Comparison of ENCODE assay signal across 28 cellular contexts in the genomic region with DNA sequence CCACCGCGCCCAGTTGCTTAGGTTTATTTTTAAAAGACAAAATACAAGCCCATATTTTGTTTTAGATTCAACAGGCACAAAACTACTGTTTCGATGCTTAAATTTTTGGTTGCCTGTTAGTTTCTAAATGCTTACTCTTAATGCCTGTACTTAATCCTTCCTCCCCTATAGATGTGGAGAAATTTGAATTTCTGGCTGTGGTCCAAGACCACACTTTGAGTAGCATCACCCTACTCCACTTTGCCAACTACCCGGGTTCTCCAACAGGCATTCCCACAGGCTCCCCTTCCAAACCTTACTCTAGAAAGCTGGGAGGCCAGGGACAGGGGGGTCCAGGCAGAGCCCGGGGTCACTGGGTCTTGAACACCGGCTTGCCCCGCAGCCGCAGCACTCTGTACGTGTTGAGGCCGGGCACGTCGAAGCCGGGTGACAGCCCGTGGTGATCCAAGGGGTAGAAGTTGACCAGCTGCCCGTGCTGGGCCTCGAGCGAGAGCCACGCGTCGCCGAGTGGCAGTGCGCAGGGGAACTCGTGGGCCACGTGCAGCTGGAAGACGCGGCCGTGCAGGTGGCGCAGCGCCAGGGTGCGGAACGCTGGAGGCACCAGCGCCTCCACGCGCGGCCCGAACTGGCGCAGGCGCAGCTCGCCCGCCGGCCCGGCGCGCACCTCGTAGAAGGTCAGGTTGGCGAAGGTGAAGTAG. TPM values are rescaled to one million over a fixed set of nuclear protein-coding genes. Genes with fewer than 3 reads are reported as not detected.
DNase-seq lines count a peak whose midpoint lies in the region; ATAC-seq and TF ChIP-seq lines count a peak whose summit lies in the region.
"Had no signal": no experiment of that assay in that cellular context is flagged by ENCODE, and none has a peak within 500 bp of the region (broad histone marks: within the 10 kb centered on the region; RNA-seq: fewer than 3 reads in every experiment).

No MANE protein-coding gene starts in this region.

- no peaks in the 10 kb centered on the region for H3K9me3 ChIP-seq in testis
- H3K9me3 ChIP-seq: prostate gland, tibial artery had no signal

- peak overlapping the region; percentile 42 to 48 for H3K4me3 ChIP-seq in testis
- H3K4me3 ChIP-seq: prostate gland, tibial artery had no signal

- no peaks in the 10 kb centered on the region for H3K4me1 ChIP-seq in testis
- H3K4me1 ChIP-seq: heart right ventricle, prostate gland had no signal

- ATAC-seq in Right ventricle myocardium inferior, result no peak
- no peak for ATAC-seq in HG03196 (IDR thresholded peaks at IDR 0.05; ENCODE audit: unreplicated experiment)
- ATAC-seq: activated CD4-positive, CD25-positive, alpha-beta regulatory T cell treated with anti-CD3 and anti-CD28 coated beads, Interleukin-2, amount 50 U/mL, for 24 hours; activated T-cell treated with anti-CD3 and anti-CD28 coated beads, Interleukin-2, amount 50 U/mL, for 4 hours; CD8-positive, alpha-beta T cell had no signal

- no peak overlapping the region for H3K27ac ChIP-seq in testis
- H3K27ac ChIP-seq: heart right ventricle, prostate gland, tibial artery had no signal

- H3K36me3 ChIP-seq in testis (ENCODE audit: low read depth, missing control alignments), result no peaks in the 10 kb centered on the region
- H3K36me3 ChIP-seq: heart right ventricle, prostate gland, tibial artery had no signal

- no peak for TF ChIP-seq POLR2A in testis (IDR thresholded peaks at IDR 0.05)

- no peaks in the 10 kb centered on the region for H3K27me3 ChIP-seq in testis

- no peak for TF ChIP-seq CTCF in testis (IDR thresholded peaks at IDR 0.05)

- intact Hi-C loops in cardiac septum (cut with DNase I), result no loop called here
- intact Hi-C loops in Right ventricle myocardium inferior (cut with DNase I), result no loop called here
- intact Hi-C loops in testis (cut with DNase I; ENCODE audit: low total_unique reads), result no loop called here

- 30 to 54% methylated on average over 5 to 33 of the region's 46 CpGs for WGBS in testis, 2 donors

- DNase-seq in cardiac septum (ENCODE audit: low spot score) (peak; percentile 60), Right ventricle myocardium inferior (ENCODE audit: missing footprints) (no peak), NCI-H1930 (lab: John Stamatoyannopoulos, UW) (peak; percentile 19 to 25), iPS-NIHi11 (ENCODE audit: low spot score) (peak; percentile 61), testis (peak; percentile 44), epidermal melanocyte (ENCODE audit: insufficient read length, low spot score) (no peak)
- no peak for DNase-seq in effector CD4-positive, alpha-beta T cell
- DNase-seq: activated naive CD4-positive, alpha-beta T cell; activated T-cell treated with anti-CD3 and anti-CD28 coated beads, Interleukin-2, amount 50 U/mL, for 4 hours; amniotic stem cell; CD8-positive, alpha-beta T cell; central memory CD4-positive, alpha-beta T cell; heart right ventricle; KBM-7; NCI-H1694; NCI-H226; NCI-H748 treated with DMSO at 0.1 percent for 48 hours; small intestine; stimulated activated CD4-positive, alpha-beta T cell treated with anti-CD3 and anti-CD28 coated beads, Interleukin-2, amount 100 ng/mL, for 48 hours; stimulated activated naive CD4-positive, alpha-beta T cell treated with Interleukin-2 at 50 U/mL for 16 hours; SW 1271; tibial artery had no signal

RNA-seq across cellular contexts. Expression of gene LACTBL1, which starts 19.8 kb away (rescaled TPM):
- total RNA-seq in cardiac septum (not detected), Right ventricle myocardium inferior (not detected), testis (1 to 10 TPM in 1 of 2 donors, under 1 TPM in 1; 0.50 to 1.6 TPM)
- not detected for polyA plus RNA-seq in testis (ENCODE audit: insufficient read depth, low read depth, low replicate concordance)
- total RNA-seq: activated T-cell treated with anti-CD3 and anti-CD28 coated beads, Interleukin-2, amount 50 U/mL, for 4 hours; CD8-positive, alpha-beta T cell; dermis microvascular lymphatic vessel endothelial cell; endothelial cell of umbilical vein; heart right ventricle; lower leg skin; prostate gland had no signal
- polyA plus RNA-seq: endothelial cell of umbilical vein, heart right ventricle, small intestine had no signal

Comparison
In these comparisons a context has a peak if more than half of its experiments do, and no peak if none do; other contexts are left out.
1. DNase-seq: peak in cardiac septum (single experiment), NCI-H1930 (2 of 2), iPS-NIHi11 (single experiment) and testis (single experiment); none in Right ventricle myocardium inferior (single experiment), epidermal melanocyte (single experiment) and effector CD4-positive, alpha-beta T cell (single experiment).